Comparison of ENCODE assay signal across 23 cellular contexts in genomic region chr9:87152206-87152605, GRCh38.
"Had no signal": no experiment of that assay in that cellular context is flagged by ENCODE, and none has a peak within 500 bp of the region (broad histone marks: within the 10 kb centered on the region; RNA-seq: fewer than 3 reads in every experiment).

No MANE protein-coding gene starts in this region.

- DNase-seq: activated CD4-positive, CD25-positive, alpha-beta regulatory T cell; activated CD8-positive, alpha-beta memory T cell treated with anti-CD3 and anti-CD28 coated beads, Interleukin-2, amount 50 U/mL, for 48 hours; activated CD8-positive, alpha-beta T cell treated with anti-CD3 and anti-CD28 coated beads for 36 hours; activated naive CD4-positive, alpha-beta T cell treated with anti-CD3 and anti-CD28 coated beads, Interleukin-2, amount 50 U/mL, for 16 hours; activated naive CD8-positive, alpha-beta T cell treated with anti-CD3 and anti-CD28 coated beads, Interleukin-2, amount 10 ng/mL, durations not matched to agents 7 days and 5 days; activated T-cell treated with anti-CD3 and anti-CD28 coated beads, Interleukin-2, amount 50 U/mL, for 1 hour; adrenal gland; Karpas-422; MM.1S; NCI-H1105 treated with DMSO at 0.1 percent for 48 hours; NCI-H1436 treated with DMSO at 0.1 percent for 48 hours; NCI-H187; NCI-H2081 treated with DMSO at 0.1 percent for 48 hours; NCI-H446; NCI-H82; SHP77 treated with DMSO at 0.1 percent for 48 hours; T-cell; T-helper 2 cell; T1000 had no signal

- H3K36me3 ChIP-seq: adrenal gland, breast epithelium had no signal

- H3K9me3 Mint-ChIP-seq: activated CD8-positive, alpha-beta T cell treated with anti-CD3 and anti-CD28 coated beads for 36 hours; activated naive CD8-positive, alpha-beta T cell treated with anti-CD3 and anti-CD28 coated beads, Interleukin-2, amount 10 ng/mL, durations not matched to agents 7 days and 5 days had no signal

- H3K27me3 ChIP-seq: adrenal gland, breast epithelium had no signal

- H3K4me1 ChIP-seq: breast epithelium had no signal

- H3K4me3 Mint-ChIP-seq: activated CD8-positive, alpha-beta T cell treated with anti-CD3 and anti-CD28 coated beads for 36 hours; activated naive CD8-positive, alpha-beta T cell treated with anti-CD3 and anti-CD28 coated beads, Interleukin-2, amount 10 ng/mL, durations not matched to agents 7 days and 5 days; T-cell had no signal

- H3K9me3 ChIP-seq: adrenal gland, breast epithelium had no signal

- H3K4me3 ChIP-seq: adrenal gland, breast epithelium, K562, SK-N-MC had no signal

- H3K36me3 Mint-ChIP-seq: activated naive CD8-positive, alpha-beta T cell treated with anti-CD3 and anti-CD28 coated beads, Interleukin-2, amount 10 ng/mL, durations not matched to agents 7 days and 5 days; T-cell had no signal

- H3K27ac ChIP-seq: adrenal gland, breast epithelium, SK-N-MC, VCaP had no signal

- H3K27ac Mint-ChIP-seq: activated CD8-positive, alpha-beta T cell treated with anti-CD3 and anti-CD28 coated beads for 36 hours; activated naive CD8-positive, alpha-beta T cell treated with anti-CD3 and anti-CD28 coated beads, Interleukin-2, amount 10 ng/mL, durations not matched to agents 7 days and 5 days; T-cell had no signal
